In genomic region chr12:13945641-13946040, GRCh38 we compare ENCODE assay signal across 18 cellular contexts. TPM values are rescaled to one million over a fixed set of nuclear protein-coding genes. Genes with fewer than 3 reads are reported as not detected.
A peak's percentile ranks its signal among the peaks of the same experiment; 100 is the strongest.
DNase-seq lines count a peak whose midpoint lies in the region; ATAC-seq, FAIRE-seq and TF ChIP-seq lines count a peak whose summit lies in the region.
"Had no signal": no experiment of that assay in that cellular context is flagged by ENCODE, and none has a peak within 500 bp of the region (broad histone marks: within the 10 kb centered on the region; RNA-seq: fewer than 3 reads in every experiment).

No MANE protein-coding gene starts in this region.

- H3K4me3 Mint-ChIP-seq in stimulated activated naive CD8-positive, alpha-beta T cell treated with anti-CD3 and anti-CD28 coated beads, Interleukin-15, amount 100 ng/mL, for 72 hours: no peak overlapping the region
- H3K4me3 Mint-ChIP-seq: B cell; CD4-positive, alpha-beta T cell had no signal

- TF ChIP-seq POLR2A in esophagus muscularis mucosa (IDR thresholded peaks at IDR 0.05; ENCODE audit: low read depth): no peak

- no peak for TF ChIP-seq EP300 in esophagus muscularis mucosa (IDR thresholded peaks at IDR 0.05)

- no peaks in the 10 kb centered on the region for H3K4me1 Mint-ChIP-seq in stimulated activated naive CD8-positive, alpha-beta T cell treated with anti-CD3 and anti-CD28 coated beads, Interleukin-15, amount 100 ng/mL, for 72 hours
- H3K4me1 Mint-ChIP-seq: B cell had no signal

- in situ Hi-C loops in ACHN (cut with HindIII; ENCODE audit: low pct_ligation_motif_present, low pct_unique_long_range_greater_than_20kb, low sequenced_read_pairs): loop anchor here (25.0 kb wide), 1 partner anchor 208 kb away; no protein-coding TSS in a partner anchor

- no peak overlapping the region for H3K27ac ChIP-seq in esophagus muscularis mucosa (replicated peaks in 1 of 4)

- H3K27me3 ChIP-seq in esophagus muscularis mucosa: no peaks in the 10 kb centered on the region

- no peaks in the 10 kb centered on the region for H3K36me3 ChIP-seq in esophagus muscularis mucosa
- H3K36me3 ChIP-seq: HAP-1 had no signal

- no peaks in the 10 kb centered on the region for H3K9me3 ChIP-seq in esophagus muscularis mucosa
- H3K9me3 ChIP-seq: HAP-1 had no signal

- H3K27me3 Mint-ChIP-seq in stimulated activated naive CD8-positive, alpha-beta T cell treated with anti-CD3 and anti-CD28 coated beads, Interleukin-15, amount 100 ng/mL, for 72 hours: peaks cover 38% of the 10 kb centered on the region

- intact Hi-C loops in esophagus muscularis mucosa (cut with DNase I): no loop called here

- peak; percentile 53 for DNase-seq in ACHN
- DNase-seq in RCC 7860 (ENCODE audit: low spot score): peak; percentile 56
- DNase-seq in esophagus muscularis mucosa (ENCODE audit: extremely low spot score): peak; percentile 60
- DNase-seq in kidney tubule cell (ENCODE audit: low spot score): peak; percentile 77
- DNase-seq in NOMO-1 (lab: John Stamatoyannopoulos, UW; ENCODE audit: unreplicated experiment in 2 of 2): no peak
- no peak for DNase-seq in SKM-1 treated with dmso at 0.1 percent for 144 hours (lab: John Stamatoyannopoulos, UW; ENCODE audit: unreplicated experiment)
- DNase-seq in stimulated activated naive CD8-positive, alpha-beta T cell treated with anti-CD3 and anti-CD28 coated beads, Interleukin-15, amount 100 ng/mL, for 72 hours: no peak
- DNase-seq: 8988T; C1 segment of cervical spinal cord; CD4-positive, alpha-beta T cell; DMS79; IMR-90 had no signal

- TF ChIP-seq CTCF in esophagus muscularis mucosa (IDR thresholded peaks at IDR 0.05): no peak

- H3K4me1 ChIP-seq in esophagus muscularis mucosa: no peaks in the 10 kb centered on the region
- H3K4me1 ChIP-seq: HAP-1 had no signal

- H3K27ac Mint-ChIP-seq in stimulated activated naive CD8-positive, alpha-beta T cell treated with anti-CD3 and anti-CD28 coated beads, Interleukin-15, amount 100 ng/mL, for 72 hours: no peak overlapping the region
- H3K27ac Mint-ChIP-seq: B cell; CD4-positive, alpha-beta T cell had no signal

- no peak overlapping the region for H3K4me3 ChIP-seq in esophagus muscularis mucosa
- H3K4me3 ChIP-seq: GM12878, HAP-1 had no signal

- peak; percentile 52 for FAIRE-seq in RCC 7860 (lab: Jason Lieb, UNC)
- FAIRE-seq: GM12878, GM18507, H1 had no signal

- no peaks in the 10 kb centered on the region for H3K9me3 Mint-ChIP-seq in stimulated activated naive CD8-positive, alpha-beta T cell treated with anti-CD3 and anti-CD28 coated beads, Interleukin-15, amount 100 ng/mL, for 72 hours
- H3K9me3 Mint-ChIP-seq: CD4-positive, alpha-beta T cell had no signal

- ATAC-seq in HG02870 (IDR thresholded peaks at IDR 0.05; ENCODE audit: unreplicated experiment): no peak
- no peak for ATAC-seq in stimulated activated naive CD8-positive, alpha-beta T cell treated with anti-CD3 and anti-CD28 coated beads, Interleukin-15, amount 100 ng/mL, for 72 hours
- ATAC-seq: GM12878 had no signal

RNA-seq across cellular contexts. Expression of gene GRIN2B, which starts 35.8 kb away (rescaled TPM):
- total RNA-seq in esophagus muscularis mucosa: under 1 TPM; under 0.01 to 0.42 (median 0.03) TPM
- total RNA-seq: CD4-positive, alpha-beta T cell; GM12878; IMR-90 had no signal

Comparison
In these comparisons a context has a peak if more than half of its experiments do, and no peak if none do; other contexts are left out.
1. DNase-seq: peak in ACHN (single experiment), RCC 7860 (single experiment), esophagus muscularis mucosa (single experiment) and kidney tubule cell (single experiment); none in NOMO-1 (0 of 2), SKM-1 treated with dmso at 0.1 percent for 144 hours (single experiment) and stimulated activated naive CD8-positive, alpha-beta T cell treated with anti-CD3 and anti-CD28 coated beads, Interleukin-15, amount 100 ng/mL, for 72 hours (0 of 2).